8 cellular contexts compared by ENCODE assay signal in genomic region chr2:86393521-86394490, GRCh38. TPM values are rescaled to one million over a fixed set of nuclear protein-coding genes. Genes with fewer than 3 reads are reported as not detected.
DNase-seq lines count a peak whose midpoint lies in the region; ATAC-seq, FAIRE-seq and TF ChIP-seq lines count a peak whose summit lies in the region.

No MANE protein-coding gene starts in this region.

- intact Hi-C loops in activated CD4-positive, alpha-beta T cell treated with anti-CD3 and anti-CD28 coated beads for 36 hours (cut with DNase I, micrococcal nuclease): no loop called here
- intact Hi-C loops in CD8-positive, alpha-beta T cell (cut with DNase I, micrococcal nuclease): no loop called here

- peaks cover 14% of the 10 kb centered on the region for H3K4me1 Mint-ChIP-seq in activated CD4-positive, alpha-beta T cell treated with anti-CD3 and anti-CD28 coated beads for 36 hours
- H3K4me1 Mint-ChIP-seq in stimulated activated naive B cell treated with anti-CD40 and anti-IgM and Interleukin-4, amounts not matched to agents 10 μg/mL and 1 μg/mL and 100 μg/mL, for 72 hours: peaks cover 12 to 15% of the 10 kb centered on the region in 2 donors
- peaks cover 12% of the 10 kb centered on the region for H3K4me1 Mint-ChIP-seq in CD8-positive, alpha-beta T cell (ENCODE audit: low read depth)

- no peaks in the 10 kb centered on the region for H3K36me3 Mint-ChIP-seq in activated CD4-positive, alpha-beta T cell treated with anti-CD3 and anti-CD28 coated beads for 36 hours (ENCODE audit: low read depth)
- H3K36me3 Mint-ChIP-seq in stimulated activated naive B cell treated with anti-CD40 and anti-IgM and Interleukin-4, amounts not matched to agents 10 μg/mL and 1 μg/mL and 100 μg/mL, for 72 hours: peaks cover 0 to 3% of the 10 kb centered on the region in 2 donors
- no peaks in the 10 kb centered on the region for H3K36me3 Mint-ChIP-seq in CD8-positive, alpha-beta T cell

- peak; percentile 84 for ATAC-seq in activated CD4-positive, alpha-beta T cell treated with anti-CD3 and anti-CD28 coated beads for 36 hours
- peak; percentile 60 to 69 for ATAC-seq in stimulated activated naive B cell treated with anti-CD40 and anti-IgM and Interleukin-4, amounts not matched to agents 10 μg/mL and 1 μg/mL and 100 μg/mL, for 72 hours (replicated peaks)
- no peak for ATAC-seq in CD8-positive, alpha-beta T cell

- no peaks in the 10 kb centered on the region for H3K36me3 ChIP-seq in CD8-positive, alpha-beta T cell (ENCODE audit: insufficient read depth, low read length)

- H3K9me3 Mint-ChIP-seq in activated CD4-positive, alpha-beta T cell treated with anti-CD3 and anti-CD28 coated beads for 36 hours (ENCODE audit: low read depth): no peaks in the 10 kb centered on the region
- H3K9me3 Mint-ChIP-seq in stimulated activated naive B cell treated with anti-CD40 and anti-IgM and Interleukin-4, amounts not matched to agents 10 μg/mL and 1 μg/mL and 100 μg/mL, for 72 hours: peaks cover 6 to 10% of the 10 kb centered on the region in 2 donors
- H3K9me3 Mint-ChIP-seq in CD8-positive, alpha-beta T cell: no peaks in the 10 kb centered on the region

- peak overlapping the region; percentile 55 for H3K27ac Mint-ChIP-seq in activated CD4-positive, alpha-beta T cell treated with anti-CD3 and anti-CD28 coated beads for 36 hours
- H3K27ac Mint-ChIP-seq in stimulated activated naive B cell treated with anti-CD40 and anti-IgM and Interleukin-4, amounts not matched to agents 10 μg/mL and 1 μg/mL and 100 μg/mL, for 72 hours: no peak overlapping the region
- no peak overlapping the region for H3K27ac Mint-ChIP-seq in CD8-positive, alpha-beta T cell

- H3K27me3 ChIP-seq in CD8-positive, alpha-beta T cell (ENCODE audit: insufficient read depth, low read length): no peaks in the 10 kb centered on the region

- POLR2A ChIA-PET in activated CD4-positive, alpha-beta T cell treated with anti-CD3 and anti-CD28 coated beads for 36 hours (lab: Charles Lee): interaction anchor here (0.6 to 1.5 kb wide), 2 partner anchors 48 to 209 kb away, joined by 3 to 5 read pairs; partner anchors contain the start of gene KDM3A
- POLR2A ChIA-PET in CD8-positive, alpha-beta T cell (lab: Charles Lee): interaction anchor here (0.9 kb wide), 1 partner anchor 47 kb away, joined by 3 read pairs; the partner anchor contains the start of gene KDM3A

- H3K4me3 Mint-ChIP-seq in activated CD4-positive, alpha-beta T cell treated with anti-CD3 and anti-CD28 coated beads for 36 hours: no peak overlapping the region
- H3K4me3 Mint-ChIP-seq in stimulated activated naive B cell treated with anti-CD40 and anti-IgM and Interleukin-4, amounts not matched to agents 10 μg/mL and 1 μg/mL and 100 μg/mL, for 72 hours: no peak overlapping the region
- H3K4me3 Mint-ChIP-seq in CD8-positive, alpha-beta T cell: no peak overlapping the region

- H3K4me1 ChIP-seq in CD8-positive, alpha-beta T cell (ENCODE audit: insufficient read depth, low read length): peaks cover 10% of the 10 kb centered on the region

- H3K27ac ChIP-seq in CD8-positive, alpha-beta T cell (ENCODE audit: low read depth, low read length): no peak overlapping the region

- peak; percentile 27 for DNase-seq in activated CD4-positive, alpha-beta T cell treated with anti-CD3 and anti-CD28 coated beads for 36 hours
- DNase-seq in activated CD4-positive, alpha-beta T cell treated with anti-CD3 and anti-CD28 coated beads for 4 hours: no peak
- DNase-seq in RCC 7860 (ENCODE audit: low spot score) (peak; percentile 73), foreskin melanocyte (peak; percentile 71), SIG-M5 treated with dmso at 0.1 percent for 504 hours (lab: John Stamatoyannopoulos, UW; ENCODE audit: unreplicated experiment) (no peak)
- DNase-seq in stimulated activated naive B cell treated with anti-CD40 and anti-IgM and Interleukin-4, amounts not matched to agents 10 μg/mL and 1 μg/mL and 100 μg/mL, for 72 hours: no peak
- DNase-seq in CD8-positive, alpha-beta T cell: no peak
- DNase-seq in activated CD8-positive, alpha-beta memory T cell treated with anti-CD3 and anti-CD28 coated beads, Interleukin-2, amount 50 U/mL, for 48 hours: no peak

- CTCF ChIA-PET in activated CD4-positive, alpha-beta T cell treated with anti-CD3 and anti-CD28 coated beads for 36 hours (lab: Charles Lee): interaction anchor here (0.5 to 0.8 kb wide), 4 partner anchors 9 to 415 kb away, joined by 3 to 4 read pairs (median 3); no protein-coding TSS in a partner anchor
- CTCF ChIA-PET in CD8-positive, alpha-beta T cell (lab: Charles Lee): no interaction called here

- FAIRE-seq in RCC 7860 (lab: Jason Lieb, UNC): no peak

- H3K27me3 Mint-ChIP-seq in activated CD4-positive, alpha-beta T cell treated with anti-CD3 and anti-CD28 coated beads for 36 hours: peaks cover 9% of the 10 kb centered on the region
- H3K27me3 Mint-ChIP-seq in stimulated activated naive B cell treated with anti-CD40 and anti-IgM and Interleukin-4, amounts not matched to agents 10 μg/mL and 1 μg/mL and 100 μg/mL, for 72 hours: peaks cover 11 to 15% of the 10 kb centered on the region in 2 donors
- peaks cover 10% of the 10 kb centered on the region for H3K27me3 Mint-ChIP-seq in CD8-positive, alpha-beta T cell (ENCODE audit: low read depth)

- H3K4me3 ChIP-seq in CD8-positive, alpha-beta T cell (ENCODE audit: low read depth, low read length): no peak overlapping the region

- no peak for TF ChIP-seq CTCF in CD8-positive, alpha-beta T cell (IDR thresholded peaks at IDR 0.05)

- H3K9me3 ChIP-seq in CD8-positive, alpha-beta T cell (ENCODE audit: low read length): no peaks in the 10 kb centered on the region

RNA-seq across cellular contexts. Expression of gene KDM3A, which starts 47.4 kb away (rescaled TPM):
- total RNA-seq in activated CD4-positive, alpha-beta T cell treated with anti-CD3 and anti-CD28 coated beads for 36 hours: 10 to 100 TPM; 68.9 to 82.9 TPM
- 100 to 1,000 TPM; 226 to 227 TPM for total RNA-seq in CD8-positive, alpha-beta T cell

RNA-seq across cellular contexts. Expression of gene REEP1, which starts 56.4 kb away (rescaled TPM):
- total RNA-seq in activated CD4-positive, alpha-beta T cell treated with anti-CD3 and anti-CD28 coated beads for 36 hours: under 1 TPM; 0.19 to 0.30 TPM
- total RNA-seq in CD8-positive, alpha-beta T cell: not detected

Comparison
In these comparisons a context has a peak if more than half of its experiments do, and no peak if none do; other contexts are left out.
1. DNase-seq: peak in activated CD4-positive, alpha-beta T cell treated with anti-CD3 and anti-CD28 coated beads for 36 hours (single experiment), RCC 7860 (single experiment) and foreskin melanocyte (single experiment); none in activated CD4-positive, alpha-beta T cell treated with anti-CD3 and anti-CD28 coated beads for 4 hours (0 of 2), stimulated activated naive B cell treated with anti-CD40 and anti-IgM and Interleukin-4, amounts not matched to agents 10 μg/mL and 1 μg/mL and 100 μg/mL, for 72 hours (single experiment), CD8-positive, alpha-beta T cell (0 of 7), SIG-M5 treated with dmso at 0.1 percent for 504 hours (single experiment) and activated CD8-positive, alpha-beta memory T cell treated with anti-CD3 and anti-CD28 coated beads, Interleukin-2, amount 50 U/mL, for 48 hours (single experiment).